Comparison of ENCODE assay signal across 17 cellular contexts in genomic region chr4:123547818-123548200, GRCh38.
DNase-seq lines count a peak whose midpoint lies in the region; ATAC-seq and TF ChIP-seq lines count a peak whose summit lies in the region.
"Had no signal": no experiment of that assay in that cellular context is flagged by ENCODE, and none has a peak within 500 bp of the region (broad histone marks: within the 10 kb centered on the region; RNA-seq: fewer than 3 reads in every experiment).

No MANE protein-coding gene starts in this region.

- H3K27ac Mint-ChIP-seq in type B pancreatic cell: peak overlapping the region; percentile 86
- H3K27ac Mint-ChIP-seq: activated CD8-positive, alpha-beta T cell treated with anti-CD3 and anti-CD28 coated beads for 36 hours; activated naive CD4-positive, alpha-beta T cell treated with anti-CD3 and anti-CD28 coated beads, Interleukin-2, amount 10 ng/mL, durations not matched to agents 7 days and 5 days; activated T-cell treated with anti-CD3 and anti-CD28 coated beads, Interleukin-2, amount 50 U/mL, for 24 hours; naive thymus-derived CD8-positive, alpha-beta T cell had no signal

- peak overlapping the region; percentile 84 for H3K4me3 Mint-ChIP-seq in type B pancreatic cell
- H3K4me3 Mint-ChIP-seq: activated CD8-positive, alpha-beta T cell treated with anti-CD3 and anti-CD28 coated beads for 36 hours; activated naive CD4-positive, alpha-beta T cell treated with anti-CD3 and anti-CD28 coated beads, Interleukin-2, amount 10 ng/mL, durations not matched to agents 7 days and 5 days; activated T-cell treated with anti-CD3 and anti-CD28 coated beads, Interleukin-2, amount 50 U/mL, for 24 hours; naive thymus-derived CD8-positive, alpha-beta T cell had no signal

- no peaks in the 10 kb centered on the region for H3K27me3 Mint-ChIP-seq in type B pancreatic cell
- H3K27me3 Mint-ChIP-seq: activated CD8-positive, alpha-beta T cell treated with anti-CD3 and anti-CD28 coated beads for 36 hours; activated naive CD4-positive, alpha-beta T cell treated with anti-CD3 and anti-CD28 coated beads, Interleukin-2, amount 10 ng/mL, durations not matched to agents 7 days and 5 days; activated T-cell treated with anti-CD3 and anti-CD28 coated beads, Interleukin-2, amount 50 U/mL, for 24 hours had no signal

- H3K9me3 Mint-ChIP-seq in type B pancreatic cell: peaks cover 4% of the 10 kb centered on the region
- H3K9me3 Mint-ChIP-seq: activated naive CD4-positive, alpha-beta T cell treated with anti-CD3 and anti-CD28 coated beads, Interleukin-2, amount 10 ng/mL, durations not matched to agents 7 days and 5 days; activated T-cell treated with anti-CD3 and anti-CD28 coated beads, Interleukin-2, amount 50 U/mL, for 24 hours had no signal

- no peaks in the 10 kb centered on the region for H3K36me3 ChIP-seq in esophagus squamous epithelium
- no peaks in the 10 kb centered on the region for H3K36me3 ChIP-seq in mucosa of stomach (ENCODE audit: control insufficient read depth, insufficient read depth, low read length)

- peak; percentile 2 for DNase-seq in NCI-H146 (lab: John Stamatoyannopoulos, UW)
- no peak for DNase-seq in NCI-H146 treated with DMSO at 0.1 percent for 48 hours (lab: John Stamatoyannopoulos, UW; ENCODE audit: unreplicated experiment)
- DNase-seq in esophagus squamous epithelium (lab: John Stamatoyannopoulos, UW): no peak
- no peak for DNase-seq in type B pancreatic cell (ENCODE audit: extremely low spot score, unreplicated experiment)
- DNase-seq in ureter (ENCODE audit: low spot score): no peak
- DNase-seq in CD1c-positive myeloid dendritic cell (ENCODE audit: extremely low spot score): no peak
- DNase-seq: activated CD8-positive, alpha-beta T cell treated with anti-CD3 and anti-CD28 coated beads for 36 hours; activated naive CD4-positive, alpha-beta T cell treated with anti-CD3 and anti-CD28 coated beads, Interleukin-2, amount 10 ng/mL, durations not matched to agents 7 days and 5 days; activated T-cell treated with anti-CD3 and anti-CD28 coated beads, Interleukin-2, amount 50 U/mL, for 24 hours; aorta; C1 segment of cervical spinal cord; foreskin fibroblast; naive thymus-derived CD8-positive, alpha-beta T cell; NCI-H446; SHP77 had no signal

- intact Hi-C loops in esophagus squamous epithelium (cut with DNase I): no loop called here

- H3K36me3 Mint-ChIP-seq in type B pancreatic cell: peaks cover 7% of the 10 kb centered on the region
- H3K36me3 Mint-ChIP-seq: activated naive CD4-positive, alpha-beta T cell treated with anti-CD3 and anti-CD28 coated beads, Interleukin-2, amount 10 ng/mL, durations not matched to agents 7 days and 5 days had no signal

- H3K4me1 Mint-ChIP-seq in type B pancreatic cell (ENCODE audit: unreplicated experiment): peaks cover 37% of the 10 kb centered on the region
- H3K4me1 Mint-ChIP-seq: activated naive CD4-positive, alpha-beta T cell treated with anti-CD3 and anti-CD28 coated beads, Interleukin-2, amount 10 ng/mL, durations not matched to agents 7 days and 5 days; naive thymus-derived CD8-positive, alpha-beta T cell had no signal

- H3K4me1 ChIP-seq in esophagus squamous epithelium (peaks cover 3 to 38% (median 8%) of the 10 kb centered on the region in 3 donors), mucosa of stomach (ENCODE audit: control insufficient read depth, insufficient read depth, low read length) (peaks cover 30% of the 10 kb centered on the region)

- H3K27me3 ChIP-seq in esophagus squamous epithelium (no peaks in the 10 kb centered on the region), mucosa of stomach (ENCODE audit: control insufficient read depth, insufficient read depth, low read length) (no peaks in the 10 kb centered on the region)

- no peak for ATAC-seq in GM19023 (IDR thresholded peaks at IDR 0.05; ENCODE audit: unreplicated experiment)
- ATAC-seq: activated CD8-positive, alpha-beta T cell treated with anti-CD3 and anti-CD28 coated beads for 36 hours; naive thymus-derived CD8-positive, alpha-beta T cell had no signal

- H3K4me3 ChIP-seq in esophagus squamous epithelium (peak overlapping the region in 1 of 4 donors; percentile 21), mucosa of stomach (ENCODE audit: low read length) (peak overlapping the region; percentile 7)

- peak overlapping the region; percentile 59 for H3K9ac ChIP-seq in mucosa of stomach (ENCODE audit: low read length)

- WGBS in esophagus squamous epithelium, 2 donors: 62 to 74% methylated on average over 3 of the region's 3 CpGs

- H3K9me3 ChIP-seq in esophagus squamous epithelium (no peaks in the 10 kb centered on the region), mucosa of stomach (ENCODE audit: control insufficient read depth, low read length) (no peaks in the 10 kb centered on the region)

- no peak for TF ChIP-seq CTCF in esophagus squamous epithelium (IDR thresholded peaks at IDR 0.05)
- TF ChIP-seq CTCF in type B pancreatic cell (conservative IDR thresholded peaks at IDR 0.05): no peak

- peak overlapping the region; percentile 64 to 79 (median 73) for H3K27ac ChIP-seq in esophagus squamous epithelium

- no peak for TF ChIP-seq POLR2A in esophagus squamous epithelium (IDR thresholded peaks at IDR 0.05)
